Comparison of ENCODE assay signal across 31 cellular contexts in genomic region chr16:20621406-20621805, GRCh38. TPM values are rescaled to one million over a fixed set of nuclear protein-coding genes. Genes with fewer than 3 reads are reported as not detected.
"Had no signal": no experiment of that assay in that cellular context is flagged by ENCODE, and none has a peak within 500 bp of the region (broad histone marks: within the 10 kb centered on the region; RNA-seq: fewer than 3 reads in every experiment).

No MANE protein-coding gene starts in this region.

- H3K36me3 ChIP-seq: esophagus muscularis mucosa, gastroesophageal sphincter, heart left ventricle, left lung, ovary, suprapubic skin, transverse colon had no signal

- H3K27me3 ChIP-seq: esophagus muscularis mucosa, foreskin keratinocyte, heart left ventricle, hepatocyte, left lung, ovary, suprapubic skin, transverse colon had no signal

- FAIRE-seq: colon, kidney had no signal

- H3K79me2 ChIP-seq: hepatocyte had no signal

- H2AFZ ChIP-seq: hepatocyte had no signal

- H3K4me1 ChIP-seq: foreskin keratinocyte, gastroesophageal sphincter, heart left ventricle, left lung, psoas muscle, suprapubic skin, transverse colon had no signal

- H3K9me3 ChIP-seq: esophagus muscularis mucosa, gastroesophageal sphincter, heart left ventricle, left lung, ovary, psoas muscle, suprapubic skin, transverse colon had no signal

- H3K27ac ChIP-seq: epithelial cell of prostate, esophagus muscularis mucosa, foreskin keratinocyte, gastroesophageal sphincter, heart left ventricle, hepatocyte, left lung, ovary, psoas muscle, suprapubic skin, transverse colon had no signal

- H3K4me3 ChIP-seq: esophagus muscularis mucosa, gastroesophageal sphincter, heart left ventricle, hepatocyte, left lung, ovary, psoas muscle, smooth muscle cell, suprapubic skin, transverse colon had no signal

- ATAC-seq: foreskin keratinocyte; gastroesophageal sphincter; naive thymus-derived CD8-positive, alpha-beta T cell; psoas muscle; sciatic nerve had no signal

- H3K4me2 ChIP-seq: hepatocyte, smooth muscle cell had no signal

- DNase-seq: central memory CD4-positive, alpha-beta T cell; effector CD8-positive, alpha-beta T cell; endodermal cell; foreskin keratinocyte; heart left ventricle; kidney; left lung; mesendoderm; midbrain; naive thymus-derived CD8-positive, alpha-beta T cell; nephron progenitor cell; occipital lobe; ovary; posterior cingulate gyrus; psoas muscle; stimulated activated CD4-positive, alpha-beta T cell treated with anti-CD3 and anti-CD28 coated beads, Interleukin-12 subunit alpha, Interleukin-12 subunit beta, amount 100 ng/mL, for 4 hours; stimulated activated CD4-positive, alpha-beta T cell treated with anti-CD3 and anti-CD28 coated beads, Interleukin-1b, Interleukin-23, amount 100 ng/mL, for 48 hours; stimulated activated CD4-positive, alpha-beta T cell treated with anti-CD3 and anti-CD28 coated beads, Interleukin-4, amount 100 ng/mL, for 1 hour; stimulated activated CD8-positive, alpha-beta memory T cell treated with anti-CD3 and anti-CD28 coated beads, Interleukin-4, amount 100 ng/mL, for 48 hours; transverse colon had no signal

RNA-seq across cellular contexts. Expression of gene ACSM2B, which starts 45.2 kb away (rescaled TPM):
- total RNA-seq: cerebellum; endodermal cell; esophagus muscularis mucosa; fibroblast of lung; foreskin keratinocyte; left lung; lower leg skin; naive thymus-derived CD8-positive, alpha-beta T cell; occipital lobe; psoas muscle; sciatic nerve; smooth muscle cell; transverse colon had no signal
- polyA plus RNA-seq: fibroblast of lung; foreskin keratinocyte; naive thymus-derived CD8-positive, alpha-beta T cell; smooth muscle cell had no signal
